ENCODE assay signal across 1 cellular context in genomic region chr18:70058916-70059315, GRCh38.
TF ChIP-seq lines count a peak whose summit lies in the region.

No MANE protein-coding gene starts in this region.

TF ChIP-seq in GM12878, 131 proteins besides CTCF, POLR2A, EP300 and RAD21 (continued from another document):
- TF ChIP-seq, protein P1, sequence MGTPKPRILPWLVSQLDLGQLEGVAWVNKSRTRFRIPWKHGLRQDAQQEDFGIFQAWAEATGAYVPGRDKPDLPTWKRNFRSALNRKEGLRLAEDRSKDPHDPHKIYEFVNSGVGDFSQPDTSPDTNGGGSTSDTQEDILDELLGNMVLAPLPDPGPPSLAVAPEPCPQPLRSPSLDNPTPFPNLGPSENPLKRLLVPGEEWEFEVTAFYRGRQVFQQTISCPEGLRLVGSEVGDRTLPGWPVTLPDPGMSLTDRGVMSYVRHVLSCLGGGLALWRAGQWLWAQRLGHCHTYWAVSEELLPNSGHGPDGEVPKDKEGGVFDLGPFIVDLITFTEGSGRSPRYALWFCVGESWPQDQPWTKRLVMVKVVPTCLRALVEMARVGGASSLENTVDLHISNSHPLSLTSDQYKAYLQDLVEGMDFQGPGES (IDR thresholded peaks at IDR 0.05): no peak
- TF ChIP-seq RELA (IDR thresholded peaks at IDR 0.05; ENCODE audit: borderline replicate concordance, partially characterized antibody) (no peak), YY1 (IDR thresholded peaks at IDR 0.05; ENCODE audit: low read depth, low read length) (no peak)
